In genomic region chr1:43358746-43359693, GRCh38 we compare ENCODE assay signal across 8 cellular contexts. TPM values are rescaled to one million over a fixed set of nuclear protein-coding genes. Genes with fewer than 3 reads are reported as not detected.
DNase-seq lines count a peak whose midpoint lies in the region; ATAC-seq, FAIRE-seq and TF ChIP-seq lines count a peak whose summit lies in the region.

Gene CDC20, plus strand, starts transcription at chr1:43358981. Its CDS starts 235 bp downstream, at chr1:43359216.

- H2BK120ac ChIP-seq in H1 (replicated peaks; ENCODE audit: low read depth, low read length) (no peak within 1 kb of the TSS), mesenchymal stem cell (ENCODE audit: low read depth, low read length) (no peak within 1 kb of the TSS)

- DNase-seq in COLO829 (ENCODE audit: low spot score), result peak; percentile 91
- DNase-seq in HTR-8/SVneo (ENCODE audit: insufficient read length, low spot score), result peak; percentile 87
- peak; percentile 98 for DNase-seq in NOMO-1 treated with dmso at 0.1 percent for 144 hours (lab: John Stamatoyannopoulos, UW; ENCODE audit: unreplicated experiment)
- DNase-seq in activated CD8-positive, alpha-beta memory T cell treated with anti-CD3 and anti-CD28 coated beads for 48 hours (ENCODE audit: low read depth in 2 of 3, low spot score in 2 of 3), result peak; percentile 97 to 98 (median 97)
- DNase-seq in H1 (ENCODE audit: low read depth in 1 of 2, low spot score in 2 of 2), result peak; percentile 93 to 99
- peak; percentile 97 for DNase-seq in mesenchymal stem cell
- peak; percentile 95 for DNase-seq in stimulated activated CD8-positive, alpha-beta memory T cell treated with anti-CD3 and anti-CD28 coated beads, Interleukin-12 subunit alpha, Interleukin-12 subunit beta, amount 100 ng/mL, for 4 hours (ENCODE audit: low read depth)

- H3K79me2 ChIP-seq in H1 (ENCODE audit: control insufficient read depth in 1 of 2, insufficient read depth in 2 of 2, low read length in 2 of 2), result peaks cover 10 to 27% of the 10 kb centered on the region in 2 experiments

- peaks cover 21 to 45% (median 31%) of the 10 kb centered on the region in 4 experiments for H3K36me3 ChIP-seq in H1 (ENCODE audit: control insufficient read depth in 2 of 4, insufficient read depth in 4 of 4, low read length in 3 of 4)
- peaks cover 28 to 41% of the 10 kb centered on the region in 2 experiments for H3K36me3 ChIP-seq in mesenchymal stem cell (ENCODE audit: control insufficient read depth in 1 of 2, insufficient read depth in 2 of 2, low read depth in 1 of 2, low read length in 2 of 2)

- peak within 1 kb of the TSS; percentile 91 for H4K5ac ChIP-seq in H1 (ENCODE audit: insufficient read length, low read depth, low read length)

- TF ChIP-seq CTCF in H1 (IDR thresholded peaks at IDR 0.05; ENCODE audit: control extremely low read depth in 1 of 3, insufficient read depth in 1 of 3, low read depth in 1 of 3, low read length in 3 of 3), result no peak

- H3K9ac ChIP-seq in H1 (replicated peaks in 1 of 4; ENCODE audit: extremely low read depth in 1 of 4, low read depth in 3 of 4, low read length in 3 of 4), result peak within 1 kb of the TSS; percentile 88 to 97 (median 90)
- peak within 1 kb of the TSS; percentile 93 for H3K9ac ChIP-seq in mesenchymal stem cell (ENCODE audit: low read length)

- no peak within 1 kb of the TSS for H2AK5ac ChIP-seq in H1 (ENCODE audit: low read depth, low read length)
- H2AK5ac ChIP-seq in mesenchymal stem cell (ENCODE audit: low read length, severe bottlenecking), result no peak within 1 kb of the TSS

- H3K23me2 ChIP-seq in H1 (ENCODE audit: low read depth, low read length), result peaks cover 7% of the 10 kb centered on the region

- peak within 1 kb of the TSS; percentile 72 to 81 for H3K4me2 ChIP-seq in H1 (ENCODE audit: insufficient read depth in 1 of 2, low read depth in 2 of 2, low read length in 2 of 2)
- H3K4me2 ChIP-seq in mesenchymal stem cell (ENCODE audit: low read length, poor library complexity, severe bottlenecking), result peak within 1 kb of the TSS; percentile 91

- TF ChIP-seq POLR2A in H1 (IDR thresholded peaks at IDR 0.05; ENCODE audit: control extremely low read depth in 1 of 2, low read depth in 2 of 2, low read length in 2 of 2), result peak; percentile 93 to 95

- peak; percentile 88 for ATAC-seq in GM21367 (IDR thresholded peaks at IDR 0.05; ENCODE audit: unreplicated experiment)

- CTCF ChIA-PET in H1 (lab: Charles Lee; ENCODE audit: partially characterized antibody), result interaction anchor here (0.8 to 2.4 kb wide), 17 partner anchors 9 to 128 kb away, joined by 3 to 15 read pairs (median 5); partner anchors contain the start of genes C1orf210 and ELOVL1

- peak within 1 kb of the TSS; percentile 91 for H3K56ac ChIP-seq in H1 (replicated peaks; ENCODE audit: insufficient read length, low read depth, low read length)

- peak within 1 kb of the TSS; percentile 84 for H3K4ac ChIP-seq in H1 (replicated peaks; ENCODE audit: insufficient read length, low read depth, low read length)
- H3K4ac ChIP-seq in mesenchymal stem cell (ENCODE audit: low read depth in 1 of 2, low read length in 2 of 2), result peak within 1 kb of the TSS; percentile 1 to 42

- H4K20me1 ChIP-seq in H1 (replicated peaks in 1 of 2; ENCODE audit: control insufficient read depth in 1 of 2, insufficient read depth in 2 of 2, low read length in 2 of 2), result peaks cover 10 to 12% of the 10 kb centered on the region in 2 experiments

- FAIRE-seq in HTR-8/SVneo (lab: Jason Lieb, UNC) (peak; percentile 33), H1 (lab: Jason Lieb, UNC) (no peak)

- TF ChIP-seq RAD21 in H1 (IDR thresholded peaks at IDR 0.05 in 1 of 2, conservative IDR thresholded peaks at IDR 0.05 in 1 of 2; ENCODE audit: low read depth in 2 of 2, low read length in 2 of 2), result no peak

- H3K9me3 ChIP-seq in H1 (ENCODE audit: insufficient read depth in 2 of 2, low read depth in 1 of 2, low read length in 1 of 2), result no peaks in the 10 kb centered on the region
- H3K9me3 ChIP-seq in mesenchymal stem cell (ENCODE audit: control insufficient read depth, low read length), result no peaks in the 10 kb centered on the region

- H2BK20ac ChIP-seq in H1 (ENCODE audit: low read length), result no peak within 1 kb of the TSS

- peak in 1 of 2 experiments; percentile 40; a peak in 1 of 3 replicates for TF ChIP-seq EP300 in H1 (IDR thresholded peaks at IDR 0.05; ENCODE audit: borderline replicate concordance in 1 of 2, low read depth in 2 of 2, low read length in 2 of 2)

- no peaks in the 10 kb centered on the region for H3K27me3 ChIP-seq in H1 (replicated peaks in 1 of 4; ENCODE audit: control insufficient read depth in 3 of 4, extremely low read depth in 1 of 4, insufficient read depth in 3 of 4, low read length in 3 of 4)
- H3K27me3 ChIP-seq in mesenchymal stem cell (ENCODE audit: control insufficient read depth in 1 of 2, insufficient read depth in 1 of 2, low read length in 2 of 2), result no peaks in the 10 kb centered on the region

- H3K23ac ChIP-seq in H1 (ENCODE audit: insufficient read length) (no peak within 1 kb of the TSS), mesenchymal stem cell (ENCODE audit: low read length in 2 of 2) (no peak within 1 kb of the TSS)

- POLR2A ChIA-PET in H1 (lab: Charles Lee; ENCODE audit: partially characterized antibody), result interaction anchor here (0.6 to 2.5 kb wide), 37 partner anchors 10 to 382 kb away, joined by 3 to 37 read pairs (median 5); partner anchors contain the start of genes C1orf210, ELOVL1, MED8 and SZT2

- H3K18ac ChIP-seq in H1 (ENCODE audit: extremely low read depth, low read length) (peak within 1 kb of the TSS; percentile 83), mesenchymal stem cell (ENCODE audit: low read depth in 1 of 2, low read length in 2 of 2) (peak within 1 kb of the TSS; percentile 56 to 64)

- H2AFZ ChIP-seq in H1 (ENCODE audit: low read length) (peak within 1 kb of the TSS; percentile 20; the same call in 1 of the 2 replicates), mesenchymal stem cell (ENCODE audit: low read depth, low read length) (peak within 1 kb of the TSS; percentile 7)

- H3K14ac ChIP-seq in H1 (ENCODE audit: insufficient read length), result no peak within 1 kb of the TSS
- H3K14ac ChIP-seq in mesenchymal stem cell (ENCODE audit: low read length in 2 of 2), result no peak within 1 kb of the TSS

- H2BK15ac ChIP-seq in H1 (ENCODE audit: low read length), result 0 out of 2 replicates have a peak within 1 kb of the TSS, but pooled peaks have one; percentile 32
- H2BK15ac ChIP-seq in mesenchymal stem cell (ENCODE audit: low read depth, poor library complexity, severe bottlenecking), result peak within 1 kb of the TSS; percentile 8

- H2BK12ac ChIP-seq in H1 (ENCODE audit: low read depth, low read length) (no peak within 1 kb of the TSS; the same call in none of the 2 replicates), mesenchymal stem cell (ENCODE audit: low read length in 2 of 2) (no peak within 1 kb of the TSS)

- peaks cover 11% of the 10 kb centered on the region for H3K79me1 ChIP-seq in H1 (ENCODE audit: low read depth, low read length)
- H3K79me1 ChIP-seq in mesenchymal stem cell (replicated peaks; ENCODE audit: low read length, poor library complexity, severe bottlenecking), result peaks cover 5% of the 10 kb centered on the region

- H2BK5ac ChIP-seq in H1 (ENCODE audit: low read depth, low read length) (peak within 1 kb of the TSS; percentile 89), mesenchymal stem cell (ENCODE audit: low read depth, low read length, poor library complexity, severe bottlenecking) (no peak within 1 kb of the TSS)

- WGBS in H1 (ENCODE audit: extremely low coverage in 1 of 2, insufficient coverage in 1 of 2, insufficient read length in 1 of 2, insufficient replicate concordance in 2 of 2, low coverage in 1 of 2, low lambda C conversion rate in 2 of 2, missing lambda C conversion rate in 1 of 2), 2 experiments, result 2% methylated on average over 46 of the region's 59 CpGs; no CpG with 5 or more reads in 1 of the 2 experiments
- WGBS in mesenchymal stem cell, result 1% methylated on average over 58 of the region's 59 CpGs

- H4K91ac ChIP-seq in H1 (replicated peaks; ENCODE audit: insufficient read length, low read length) (peak within 1 kb of the TSS; percentile 89), mesenchymal stem cell (ENCODE audit: low read length) (peak within 1 kb of the TSS; percentile 80)

- H4K8ac ChIP-seq in H1 (ENCODE audit: extremely low read depth, insufficient read depth, low read length) (peak within 1 kb of the TSS; percentile 96), mesenchymal stem cell (ENCODE audit: low read length) (peak within 1 kb of the TSS; percentile 47)

- H3K27ac ChIP-seq in H1 (ENCODE audit: low read depth, low read length) (peak within 1 kb of the TSS; percentile 87), mesenchymal stem cell (ENCODE audit: low read length, poor library complexity, severe bottlenecking) (peak within 1 kb of the TSS; percentile 93)

- H3K4me3 ChIP-seq in H1 (ENCODE audit: extremely low read depth in 1 of 4, insufficient read depth in 2 of 4, low read depth in 3 of 4, low read length in 4 of 4) (peak within 1 kb of the TSS; percentile 76 to 92 (median 87)), mesenchymal stem cell (ENCODE audit: insufficient read depth in 1 of 2, low read depth in 1 of 2, low read length in 2 of 2) (peak within 1 kb of the TSS; percentile 71 to 88)

- peaks cover 5 to 14% (median 8%) of the 10 kb centered on the region in 4 experiments for H3K4me1 ChIP-seq in H1 (replicated peaks in 1 of 4; ENCODE audit: control insufficient read depth in 3 of 4, insufficient read depth in 4 of 4, low read length in 3 of 4)
- H3K4me1 ChIP-seq in mesenchymal stem cell (ENCODE audit: control insufficient read depth, insufficient read depth, low read depth, low read length), result peaks cover 17% of the 10 kb centered on the region

TF ChIP-seq in H1, 55 proteins besides CTCF, POLR2A, EP300 and RAD21 (continues in another document):
- TF ChIP-seq SIX5 (IDR thresholded peaks at IDR 0.05; ENCODE audit: low read depth, low read length) (no peak), TAF7 (optimal IDR thresholded peaks at IDR 0.05; ENCODE audit: borderline replicate concordance, low read depth, low read length) (peak; percentile 71), BCL11A (IDR thresholded peaks at IDR 0.05; ENCODE audit: low read depth in 2 of 2, low read length in 2 of 2) (no peak), TAF1 (IDR thresholded peaks at IDR 0.05; ENCODE audit: low read depth, low read length) (peak; percentile 73; the same call in 1 of the 2 replicates)

RNA-seq across cellular contexts. Expression of gene CDC20, which starts in this region (rescaled TPM):
- total RNA-seq in H1 (2021; fragmentation: NEBNext Ultra II Directional; extraction: Animal tissue kit (Norgen Biotek cat#: 25700)), result 221 and 252 TPM in 2 replicates
- 214 and 350 TPM in 2 replicates for polyA plus RNA-seq in H1 (2011; rRNA removed)
- 234 TPM for polyA plus RNA-seq in H1 (2011; cell fraction: cytosol; rRNA removed)
- polyA plus RNA-seq in H1 (2011; cell fraction: nucleus; rRNA removed), result 399 TPM
- 231 to 283 TPM (median 258 TPM) in 4 replicates for polyA plus RNA-seq in H1 (2012, experiment 1 of 2)
- polyA plus RNA-seq in H1 (2012, experiment 2 of 2), result 321 TPM
- 136 TPM for polyA plus RNA-seq in H1 (2013, experiment 1 of 2)
- polyA plus RNA-seq in H1 (2013, experiment 2 of 2), result 131 TPM
- 219 and 368 TPM in 2 replicates for polyA minus RNA-seq in H1 (2011; rRNA and poly(A)+ RNA removed)
- 160 TPM for polyA minus RNA-seq in H1 (2011; cell fraction: cytosol; rRNA and poly(A)+ RNA removed)
- 98.7 TPM for polyA minus RNA-seq in H1 (2011; cell fraction: nucleus; rRNA and poly(A)+ RNA removed)
- polyA plus RNA-seq in mesenchymal stem cell (2013, experiment 1 of 2), result 10.3 TPM
- polyA plus RNA-seq in mesenchymal stem cell (2013, experiment 2 of 2), result 9.8 TPM

Comparison
In these comparisons a context has a peak if more than half of its experiments do, and no peak if none do; other contexts are left out.
1. Peak in every context shown above with its lines: DNase-seq, ATAC-seq, H3K4me3 ChIP-seq and H3K27ac ChIP-seq.